ENCODE assay signal across 27 cellular contexts in genomic region chr9:124164800-124165199, GRCh38.
DNase-seq lines count a peak whose midpoint lies in the region; ATAC-seq, FAIRE-seq and TF ChIP-seq lines count a peak whose summit lies in the region.
"Had no signal": no experiment of that assay in that cellular context is flagged by ENCODE, and none has a peak within 500 bp of the region (broad histone marks: within the 10 kb centered on the region; RNA-seq: fewer than 3 reads in every experiment).

No MANE protein-coding gene starts in this region.

- DNase-seq in G401 (ENCODE audit: low spot score) (peak; percentile 4), cerebellar cortex (ENCODE audit: low spot score) (peak; percentile 5), right atrium auricular region (ENCODE audit: low spot score) (peak; percentile 82), gastrocnemius medialis (peak; percentile 86 to 93), D721Med (ENCODE audit: insufficient read length, low spot score) (no peak)
- no peak for DNase-seq in activated naive CD8-positive, alpha-beta T cell treated with anti-CD3 and anti-CD28 coated beads for 36 hours
- DNase-seq: activated CD8-positive, alpha-beta memory T cell treated with anti-CD3 and anti-CD28 coated beads, Interleukin-2, amount 50 U/mL, for 48 hours; activated effector memory CD4-positive, alpha-beta T cell treated with Interleukin-2 at 50 U/mL for 16 hours; activated naive CD8-positive, alpha-beta T cell treated with anti-CD3 and anti-CD28 coated beads, Interleukin-2, amount 50 U/mL, for 24 hours; MV-4-11; NCI-H1694 treated with DMSO at 0.1 percent for 48 hours; NCI-H345; NK-92 treated with Interleukin-12 subunit alpha and Interleukin-12 subunit beta, amount 100 ng/mL, for 24 hours; stimulated activated CD4-positive, alpha-beta T cell treated with anti-CD3 and anti-CD28 coated beads, Interleukin-12 subunit alpha, Interleukin-12 subunit beta, amount 100 ng/mL, for 4 hours; T-helper 17 cell; WERI-Rb-1 had no signal

- H3K27ac Mint-ChIP-seq in activated naive CD8-positive, alpha-beta T cell treated with anti-CD3 and anti-CD28 coated beads for 36 hours: no peak overlapping the region
- H3K27ac Mint-ChIP-seq: activated naive CD8-positive, alpha-beta T cell treated with anti-CD3 and anti-CD28 coated beads, Interleukin-2, amount 50 U/mL, for 24 hours; GM23338; T-helper 17 cell had no signal

- TF ChIP-seq CTCF in right atrium auricular region (IDR thresholded peaks at IDR 0.05): no peak
- no peak for TF ChIP-seq CTCF in gastrocnemius medialis (IDR thresholded peaks at IDR 0.05 in 4 of 5, conservative IDR thresholded peaks at IDR 0.05 in 1 of 5)
- no peak for TF ChIP-seq CTCF in D721Med (IDR thresholded peaks at IDR 0.05; ENCODE audit: insufficient read depth, missing control alignments)

- H3K4me1 ChIP-seq in right atrium auricular region: no peaks in the 10 kb centered on the region
- peaks cover 5 to 31% of the 10 kb centered on the region in 2 donors for H3K4me1 ChIP-seq in gastrocnemius medialis
- H3K4me1 ChIP-seq: Peyer's patch, prostate gland had no signal

- no peaks in the 10 kb centered on the region for H3K36me3 Mint-ChIP-seq in activated naive CD8-positive, alpha-beta T cell treated with anti-CD3 and anti-CD28 coated beads for 36 hours

- H3K27me3 ChIP-seq in right atrium auricular region: no peaks in the 10 kb centered on the region
- H3K27me3 ChIP-seq in gastrocnemius medialis: no peaks in the 10 kb centered on the region
- H3K27me3 ChIP-seq: Peyer's patch had no signal

- FAIRE-seq in D721Med (lab: Jason Lieb, UNC): no peak
- FAIRE-seq: bronchial epithelial cell, endothelial cell of umbilical vein, GM12878, GM19239 had no signal

- H3K36me3 ChIP-seq in right atrium auricular region (no peaks in the 10 kb centered on the region), gastrocnemius medialis (no peaks in the 10 kb centered on the region)
- H3K36me3 ChIP-seq: Peyer's patch, prostate gland, WERI-Rb-1 had no signal

- H3K4me3 ChIP-seq in right atrium auricular region (no peak overlapping the region), gastrocnemius medialis (no peak overlapping the region)
- H3K4me3 ChIP-seq: GM12878, GM23338, Peyer's patch, prostate gland had no signal

- H3K27ac ChIP-seq in right atrium auricular region (no peak overlapping the region), gastrocnemius medialis (peak overlapping the region in 3 of 4 donors; percentile 60 to 69 (median 69))
- H3K27ac ChIP-seq: KMS-11, Peyer's patch, prostate gland, WERI-Rb-1 had no signal

- no peak for TF ChIP-seq POLR2A in gastrocnemius medialis (IDR thresholded peaks at IDR 0.05)

- H3K9me3 ChIP-seq in right atrium auricular region: no peaks in the 10 kb centered on the region
- no peaks in the 10 kb centered on the region for H3K9me3 ChIP-seq in gastrocnemius medialis
- H3K9me3 ChIP-seq: Peyer's patch, prostate gland had no signal

- ATAC-seq in gastrocnemius medialis (peak; percentile 99), GM18498 (IDR thresholded peaks at IDR 0.05; ENCODE audit: unreplicated experiment) (no peak), GM21528 (IDR thresholded peaks at IDR 0.05; ENCODE audit: low FRiP score, unreplicated experiment) (no peak)
- ATAC-seq: activated naive CD8-positive, alpha-beta T cell treated with anti-CD3 and anti-CD28 coated beads, Interleukin-2, amount 50 U/mL, for 24 hours; GM12878; GM23338; T-helper 17 cell had no signal

- no peak overlapping the region for H3K4me3 Mint-ChIP-seq in activated naive CD8-positive, alpha-beta T cell treated with anti-CD3 and anti-CD28 coated beads for 36 hours
- H3K4me3 Mint-ChIP-seq: activated naive CD8-positive, alpha-beta T cell treated with anti-CD3 and anti-CD28 coated beads, Interleukin-2, amount 50 U/mL, for 24 hours; GM23338; neural crest cell; T-helper 17 cell had no signal

- intact Hi-C loops in gastrocnemius medialis (cut with DNase I; ENCODE audit: low total_unique reads): no loop called here

- peaks cover 46% of the 10 kb centered on the region for H3K27me3 Mint-ChIP-seq in activated naive CD8-positive, alpha-beta T cell treated with anti-CD3 and anti-CD28 coated beads for 36 hours

- peaks cover 4% of the 10 kb centered on the region for H3K9me3 Mint-ChIP-seq in activated naive CD8-positive, alpha-beta T cell treated with anti-CD3 and anti-CD28 coated beads for 36 hours
- H3K9me3 Mint-ChIP-seq: GM23338, neural crest cell had no signal

- in situ Hi-C loops in G401 (cut with HindIII; ENCODE audit: low sequenced_read_pairs) (no loop called here), gastrocnemius medialis (cut with MboI; ENCODE audit: low sequenced_read_pairs in 4 of 4) (no loop called here)

- H3K4me1 Mint-ChIP-seq in activated naive CD8-positive, alpha-beta T cell treated with anti-CD3 and anti-CD28 coated beads for 36 hours: no peaks in the 10 kb centered on the region
- H3K4me1 Mint-ChIP-seq: activated naive CD8-positive, alpha-beta T cell treated with anti-CD3 and anti-CD28 coated beads, Interleukin-2, amount 50 U/mL, for 24 hours; GM23338; neural crest cell; T-helper 17 cell had no signal

Comparison
In these comparisons a context has a peak if more than half of its experiments do, and no peak if none do; other contexts are left out.
1. DNase-seq: peak in G401 (single experiment), cerebellar cortex (single experiment), right atrium auricular region (single experiment) and gastrocnemius medialis (2 of 2); none in D721Med (single experiment) and activated naive CD8-positive, alpha-beta T cell treated with anti-CD3 and anti-CD28 coated beads for 36 hours (single experiment).
2. H3K27ac ChIP-seq: peak in gastrocnemius medialis (3 of 4); none in right atrium auricular region (0 of 2).
3. ATAC-seq: peak in gastrocnemius medialis (2 of 2); none in GM18498 (single experiment) and GM21528 (single experiment).